In the genomic region with DNA sequence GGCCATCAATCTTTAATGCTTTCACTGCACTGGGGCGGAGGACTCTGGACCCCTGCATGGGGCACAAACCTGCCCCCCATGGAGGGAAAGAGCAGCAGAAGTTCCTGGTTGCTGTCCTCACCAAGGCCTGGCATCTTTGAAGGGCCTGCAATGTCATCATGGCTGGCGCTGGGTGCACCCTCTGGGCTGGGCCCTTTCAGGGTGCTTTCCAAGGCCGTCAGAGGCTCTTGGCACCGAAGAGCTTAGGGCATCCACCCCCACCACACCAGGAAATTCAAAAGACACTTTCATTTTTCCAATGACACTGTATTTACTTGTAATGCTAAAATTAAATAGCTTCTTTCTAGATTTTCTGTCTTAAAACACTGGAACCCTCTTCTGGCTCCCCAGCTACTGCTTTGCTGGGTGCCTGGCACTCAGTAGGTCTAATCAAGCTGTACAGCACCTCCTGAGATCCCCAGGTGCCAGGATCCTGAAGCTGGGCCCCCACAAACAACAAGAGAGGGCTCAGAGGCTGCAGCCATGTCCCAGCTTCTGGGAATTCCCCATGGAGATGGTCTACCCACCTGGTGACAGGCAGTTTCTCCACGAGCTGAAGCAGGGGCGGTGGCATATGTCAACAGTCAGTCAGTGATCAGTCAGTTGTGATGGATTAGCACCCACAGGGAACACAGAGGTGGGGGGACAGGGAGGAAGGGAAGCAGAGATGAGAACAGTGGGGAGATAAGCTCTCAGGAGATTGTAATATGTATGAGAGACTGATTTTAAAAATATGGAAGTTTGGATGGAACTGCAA, we compare ENCODE assay signal across 21 cellular contexts. TPM values are rescaled to one million over a fixed set of nuclear protein-coding genes. Genes with fewer than 3 reads are reported as not detected.
"Had no signal": no experiment of that assay in that cellular context is flagged by ENCODE, and none has a peak within 500 bp of the region (broad histone marks: within the 10 kb centered on the region; RNA-seq: fewer than 3 reads in every experiment).

No MANE protein-coding gene starts in this region.

- H3K4me2 ChIP-seq: hepatocyte had no signal

- DNase-seq: activated CD4-positive, alpha-beta T cell treated with anti-CD3 and anti-CD28 coated beads for 48 hours; activated CD8-positive, alpha-beta T cell treated with anti-CD3 and anti-CD28 coated beads, Interleukin-2, amount 10 ng/mL, durations not matched to agents 7 days and 5 days; activated naive CD4-positive, alpha-beta T cell treated with anti-CD3 and anti-CD28 coated beads, Interleukin-2, amount 10 ng/mL, durations not matched to agents 7 days and 5 days; central memory CD4-positive, alpha-beta T cell; effector memory CD8-positive, alpha-beta T cell; occipital lobe; sigmoid colon; stimulated activated CD4-positive, alpha-beta T cell treated with anti-CD3 and anti-CD28 coated beads, Interleukin-4, amount 100 ng/mL, for 1 hour; stimulated activated CD8-positive, alpha-beta memory T cell treated with anti-CD3 and anti-CD28 coated beads, Interleukin-4, amount 100 ng/mL, for 48 hours; stomach had no signal

- H3K79me2 ChIP-seq: hepatocyte had no signal

- H3K4me3 ChIP-seq: hepatocyte, sigmoid colon, stomach had no signal

- H2AFZ ChIP-seq: hepatocyte had no signal

- H3K27ac ChIP-seq: epithelial cell of prostate, hepatocyte, sigmoid colon, stomach had no signal

- H3K27me3 ChIP-seq: hepatocyte, sigmoid colon, stomach had no signal

- H3K4me1 ChIP-seq: sigmoid colon, stomach had no signal

- H3K36me3 ChIP-seq: sigmoid colon, stomach had no signal

- ATAC-seq: activated CD8-positive, alpha-beta T cell treated with anti-CD3 and anti-CD28 coated beads, Interleukin-2, amount 10 ng/mL, durations not matched to agents 7 days and 5 days; effector memory CD8-positive, alpha-beta T cell; natural killer cell treated with Interleukin-12 subunit alpha and Interleukin-12 subunit beta and Interleukin-15 and Interleukin-18, amount 100 ng/mL, for 72 hours; WTC11 had no signal

RNA-seq across cellular contexts. Expression of gene CACNG1, which starts 2.1 kb away (rescaled TPM):
- total RNA-seq: activated CD8-positive, alpha-beta T cell treated with anti-CD3 and anti-CD28 coated beads, Interleukin-2, amount 10 ng/mL, durations not matched to agents 7 days and 5 days; activated T-helper 1 cell treated with anti-CD3 and anti-CD28 coated beads, Interleukin-12 subunit alpha, Interleukin-12 subunit beta, Interleukin-2, Interleukin-4 antibody, amounts not matched to agents 30 ng/mL and 10 ng/mL and 1 ng/mL, durations not matched to agents 14 hours and 24 hours and 36 hours; hepatocyte; lung microvascular endothelial cell; mucosa of gallbladder; natural killer cell treated with Interleukin-12 subunit alpha and Interleukin-12 subunit beta and Interleukin-15 and Interleukin-18, amount 100 ng/mL, for 72 hours; pulmonary artery endothelial cell; sigmoid colon; stomach; T-helper 1 cell treated with Interleukin-12 subunit alpha and Interleukin-12 subunit beta and Interleukin-4 antibody, amounts not matched to agents 30 ng/mL and 1 ng/mL, for 36 hours; WTC11 had no signal
- polyA plus RNA-seq: adipose tissue, hepatocyte, sigmoid colon, stomach, urinary bladder had no signal
